8 cellular contexts compared by ENCODE assay signal in genomic region chr16:53744449-53744848, GRCh38. TPM values are rescaled to one million over a fixed set of nuclear protein-coding genes. Genes with fewer than 3 reads are reported as not detected.
A peak's percentile ranks its signal among the peaks of the same experiment; 100 is the strongest.
DNase-seq lines count a peak whose midpoint lies in the region; ATAC-seq and TF ChIP-seq lines count a peak whose summit lies in the region.
"Had no signal": no experiment of that assay in that cellular context is flagged by ENCODE, and none has a peak within 500 bp of the region (broad histone marks: within the 10 kb centered on the region; RNA-seq: fewer than 3 reads in every experiment).

No MANE protein-coding gene starts in this region.

- H3K9ac ChIP-seq in Karpas-422 (ENCODE audit: low read length): peak overlapping the region; percentile 26

- peak overlapping the region; percentile 65 for H3K27ac ChIP-seq in Karpas-422 (ENCODE audit: low read length)

- H3K4me3 ChIP-seq in Karpas-422 (ENCODE audit: low read length): peak overlapping the region; percentile 17; the same call in 1 of the 2 replicates

- peaks cover 29% of the 10 kb centered on the region for H3K4me1 Mint-ChIP-seq in osteocyte (ENCODE audit: unreplicated experiment)

- TF ChIP-seq POLR2A in GM18505 (IDR thresholded peaks at IDR 0.05; ENCODE audit: borderline replicate concordance, extremely low read depth, insufficient read depth, insufficient read length): no peak

- peak; percentile 73 for DNase-seq in Karpas-422
- DNase-seq in activated naive CD4-positive, alpha-beta T cell treated with anti-CD3 and anti-CD28 coated beads, Interleukin-2, amount 50 U/mL, for 72 hours (ENCODE audit: low spot score in 2 of 2): peak in 1 of 2 donors; percentile 18
- no peak for DNase-seq in osteocyte (ENCODE audit: extremely low spot score, unreplicated experiment)
- no peak for DNase-seq in DMS79 treated with DMSO at 0.1 percent for 48 hours (lab: John Stamatoyannopoulos, UW)
- DNase-seq in Right ventricle myocardium inferior (ENCODE audit: missing footprints): no peak
- DNase-seq: NCI-H524 treated with DMSO at 0.1 percent for 48 hours had no signal

- no peaks in the 10 kb centered on the region for H3K27me3 ChIP-seq in Karpas-422 (ENCODE audit: low read length)

- H3K36me3 ChIP-seq in Karpas-422 (ENCODE audit: insufficient read depth, low read length): no peaks in the 10 kb centered on the region

- ATAC-seq in GM18505 (IDR thresholded peaks at IDR 0.05; ENCODE audit: unreplicated experiment) (peak; percentile 73), HG03135 (IDR thresholded peaks at IDR 0.05; ENCODE audit: unreplicated experiment) (no peak), Right ventricle myocardium inferior (no peak)
- peak; percentile 78 to 82 for ATAC-seq in activated naive CD4-positive, alpha-beta T cell treated with anti-CD3 and anti-CD28 coated beads, Interleukin-2, amount 50 U/mL, for 72 hours

- no peak overlapping the region for H3K4me3 Mint-ChIP-seq in osteocyte (ENCODE audit: unreplicated experiment)

- H2AFZ ChIP-seq in Karpas-422 (ENCODE audit: low read length): no peak overlapping the region

- H3K9me2 ChIP-seq in Karpas-422 (replicated peaks; ENCODE audit: insufficient read depth, low read length): no peaks in the 10 kb centered on the region

- peaks cover 99% of the 10 kb centered on the region for H3K79me2 ChIP-seq in Karpas-422 (ENCODE audit: low read length)

- H3K36me3 Mint-ChIP-seq in activated naive CD4-positive, alpha-beta T cell treated with anti-CD3 and anti-CD28 coated beads, Interleukin-2, amount 50 U/mL, for 72 hours: peaks cover 6 to 16% of the 10 kb centered on the region in 2 donors
- H3K36me3 Mint-ChIP-seq in osteocyte (ENCODE audit: unreplicated experiment): peaks cover 4% of the 10 kb centered on the region

- H3K27ac Mint-ChIP-seq in activated naive CD4-positive, alpha-beta T cell treated with anti-CD3 and anti-CD28 coated beads, Interleukin-2, amount 50 U/mL, for 72 hours: peak overlapping the region; percentile 1 to 3
- peak overlapping the region; percentile 14 for H3K27ac Mint-ChIP-seq in osteocyte (ENCODE audit: unreplicated experiment)

- no peaks in the 10 kb centered on the region for H4K20me1 ChIP-seq in Karpas-422 (ENCODE audit: insufficient read depth, low read depth, low read length)

- H3K4me2 ChIP-seq in Karpas-422 (ENCODE audit: low read depth, low read length, poor library complexity, severe bottlenecking): peak overlapping the region; percentile 58

- H3K9me3 Mint-ChIP-seq in activated naive CD4-positive, alpha-beta T cell treated with anti-CD3 and anti-CD28 coated beads, Interleukin-2, amount 50 U/mL, for 72 hours: peaks cover 3 to 10% of the 10 kb centered on the region in 2 donors
- H3K9me3 Mint-ChIP-seq in osteocyte (ENCODE audit: unreplicated experiment): peaks cover 10% of the 10 kb centered on the region

- no peak for TF ChIP-seq CTCF in osteocyte (IDR thresholded peaks at IDR 0.05)

- peaks cover 4% of the 10 kb centered on the region; the same call in 1 of the 2 replicates for H3K9me3 ChIP-seq in Karpas-422 (ENCODE audit: low read length)

- H3K27me3 Mint-ChIP-seq in osteocyte (ENCODE audit: unreplicated experiment): no peaks in the 10 kb centered on the region

- peaks cover 77% of the 10 kb centered on the region for H3K4me1 ChIP-seq in Karpas-422 (ENCODE audit: low read length)

- intact Hi-C loops in Right ventricle myocardium inferior (cut with DNase I): no loop called here

RNA-seq across cellular contexts. Expression of gene FTO, which starts 40.5 kb away (rescaled TPM):
- total RNA-seq in Karpas-422 (2014; rRNA removed; shearing (Covaris generic); ENCODE audit: low replicate concordance): 101 and 125 TPM in 2 replicates
- total RNA-seq in activated naive CD4-positive, alpha-beta T cell treated with anti-CD3 and anti-CD28 coated beads, Interleukin-2, amount 50 U/mL, for 72 hours: 10 to 100 TPM; 57.5 to 63.1 TPM
- total RNA-seq in osteocyte (108 and 114 TPM in 2 replicates), Right ventricle myocardium inferior (69.5 TPM)

RNA-seq across cellular contexts. Expression of gene RPGRIP1L, which starts 40.8 kb away (rescaled TPM):
- 19.1 and 25.1 TPM in 2 replicates for total RNA-seq in Karpas-422 (2014; rRNA removed; shearing (Covaris generic); ENCODE audit: low replicate concordance)
- total RNA-seq in activated naive CD4-positive, alpha-beta T cell treated with anti-CD3 and anti-CD28 coated beads, Interleukin-2, amount 50 U/mL, for 72 hours: 1 to 10 TPM; 6.3 to 7.3 TPM
- total RNA-seq in osteocyte (12.0 and 12.4 TPM in 2 replicates), Right ventricle myocardium inferior (2.1 TPM)

Comparison
In these comparisons a context has a peak if more than half of its experiments do, and no peak if none do; other contexts are left out.
1. ATAC-seq: peak in GM18505 (single experiment) and activated naive CD4-positive, alpha-beta T cell treated with anti-CD3 and anti-CD28 coated beads, Interleukin-2, amount 50 U/mL, for 72 hours (2 of 2); none in HG03135 (single experiment) and Right ventricle myocardium inferior (single experiment).